12 cellular contexts compared by ENCODE assay signal in the genomic region with DNA sequence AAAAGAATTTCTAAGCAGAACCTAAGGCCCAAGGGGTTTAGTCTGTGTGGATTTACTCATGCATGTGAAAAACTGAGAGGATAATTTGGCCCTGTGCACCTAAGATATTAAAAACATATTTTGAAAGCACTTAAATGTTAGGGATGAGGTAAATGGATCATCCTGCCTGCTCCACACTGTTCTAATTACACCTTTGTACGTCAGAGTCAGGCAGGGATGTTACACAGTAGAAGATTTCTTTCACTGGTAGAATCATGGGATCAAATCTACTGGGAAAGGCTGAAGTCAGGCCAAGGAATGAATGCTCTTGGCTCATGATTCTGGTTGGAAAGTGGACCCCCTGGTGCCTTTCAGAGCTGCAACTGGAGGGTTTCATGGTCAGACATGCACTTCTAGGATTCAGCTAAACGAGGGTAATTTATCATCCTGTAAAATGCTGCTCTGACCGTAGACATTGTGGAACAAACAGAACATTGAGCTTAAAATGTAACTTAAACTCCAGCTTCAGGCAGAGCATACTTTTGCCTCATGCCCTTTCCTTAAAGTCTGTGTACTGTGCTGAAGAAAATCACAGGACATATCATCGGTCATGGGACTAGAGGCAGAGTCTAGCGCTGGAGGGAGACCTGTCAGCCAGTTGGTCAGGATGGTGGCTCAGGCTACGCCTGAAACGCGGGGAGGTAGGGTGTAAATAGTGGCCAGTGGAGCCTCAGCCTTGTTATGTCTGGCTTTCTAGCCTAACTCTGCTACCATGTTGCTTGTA. TPM values are rescaled to one million over a fixed set of nuclear protein-coding genes. Genes with fewer than 3 reads are reported as not detected.
DNase-seq lines count a peak whose midpoint lies in the region; ATAC-seq and TF ChIP-seq lines count a peak whose summit lies in the region.
"Had no signal": no experiment of that assay in that cellular context is flagged by ENCODE, and none has a peak within 500 bp of the region (broad histone marks: within the 10 kb centered on the region; RNA-seq: fewer than 3 reads in every experiment).

No MANE protein-coding gene starts in this region.

- BruUV-seq in mammary epithelial cell (replicated peaks; lab: Mats Ljungman, UMichigan) = no TSS peak

- DNase-seq in breast epithelium (ENCODE audit: low spot score in 2 of 2) (no peak), mammary epithelial cell (no peak), endothelial cell (ENCODE audit: low spot score) (no peak), neuronal stem cell (ENCODE audit: low spot score) (no peak), uterus (peak; percentile 35 to 43), C1 segment of cervical spinal cord (lab: John Stamatoyannopoulos, UW) (no peak)
- DNase-seq: activated CD4-positive, alpha-beta T cell treated with anti-CD3 and anti-CD28 coated beads, Interleukin-2, amount 10 ng/mL, durations not matched to agents 7 days and 5 days; activated naive CD4-positive, alpha-beta T cell; kidney glomerular epithelial cell; stimulated activated CD8-positive, alpha-beta memory T cell treated with anti-CD3 and anti-CD28 coated beads, Interleukin-4, amount 100 ng/mL, for 48 hours had no signal

- no peak overlapping the region for H2BK12ac ChIP-seq in neuronal stem cell (ENCODE audit: low read length)

- H2AFZ ChIP-seq in mammary epithelial cell (ENCODE audit: low read depth, low read length) = no peak overlapping the region
- H2AFZ ChIP-seq in neuronal stem cell (ENCODE audit: low read length) = peak overlapping the region; percentile 73

- intact Hi-C loops in breast epithelium (cut with DNase I; ENCODE audit: low total_unique reads) = no loop called here
- intact Hi-C loops in mammary epithelial cell (cut with micrococcal nuclease) = no loop called here
- intact Hi-C loops in uterus (cut with DNase I; ENCODE audit: low total_unique reads) = no loop called here

- H3K36me3 Mint-ChIP-seq in endothelial cell (ENCODE audit: low read depth, unreplicated experiment) = no peaks in the 10 kb centered on the region

- H4K91ac ChIP-seq in neuronal stem cell (ENCODE audit: low read depth, low read length, poor library complexity) = no peak overlapping the region

- no peak overlapping the region for H3K4ac ChIP-seq in neuronal stem cell (ENCODE audit: low read length)

- dilution Hi-C loops in mammary epithelial cell (cut with HindIII; ENCODE audit: low sequenced_read_pairs) = no loop called here

- H3K18ac ChIP-seq in neuronal stem cell (ENCODE audit: low read length) = no peak overlapping the region

- H3K4me2 ChIP-seq in mammary epithelial cell (ENCODE audit: insufficient read depth, low read depth, low read length) (no peak overlapping the region), neuronal stem cell (ENCODE audit: insufficient read depth, low read length, poor library complexity, severe bottlenecking) (no peak overlapping the region)

- H3K27me3 Mint-ChIP-seq in endothelial cell (ENCODE audit: unreplicated experiment) = no peaks in the 10 kb centered on the region
- H3K27me3 Mint-ChIP-seq: activated CD4-positive, alpha-beta T cell treated with anti-CD3 and anti-CD28 coated beads, Interleukin-2, amount 10 ng/mL, durations not matched to agents 7 days and 5 days had no signal

- H2BK120ac ChIP-seq in neuronal stem cell (ENCODE audit: low read depth, low read length) = no peak overlapping the region

- no peaks in the 10 kb centered on the region for H4K20me1 ChIP-seq in mammary epithelial cell (ENCODE audit: insufficient read depth, low read length)

- H3K4me3 ChIP-seq in breast epithelium (peak overlapping the region in 1 of 3 donors; percentile 16), mammary epithelial cell (replicated peaks in 1 of 3; ENCODE audit: insufficient read depth in 1 of 3, low read depth in 2 of 3, low read length in 3 of 3) (no peak overlapping the region), neuronal stem cell (ENCODE audit: low read length in 2 of 2) (no peak overlapping the region), uterus (no peak overlapping the region)

- no peaks in the 10 kb centered on the region for H3K9me3 ChIP-seq in breast epithelium
- H3K9me3 ChIP-seq in mammary epithelial cell (replicated peaks; ENCODE audit: insufficient read depth, low read length) = no peaks in the 10 kb centered on the region
- H3K9me3 ChIP-seq in neuronal stem cell (replicated peaks in 1 of 2; ENCODE audit: control insufficient read depth in 2 of 2, insufficient read depth in 1 of 2, low read depth in 1 of 2, low read length in 2 of 2) = peaks cover 0 to 2% of the 10 kb centered on the region in 2 donors
- no peaks in the 10 kb centered on the region for H3K9me3 ChIP-seq in uterus

- peaks cover 0 to 10% of the 10 kb centered on the region in 2 donors for H3K4me1 ChIP-seq in breast epithelium
- H3K4me1 ChIP-seq in mammary epithelial cell (ENCODE audit: insufficient read depth, low read length) = no peaks in the 10 kb centered on the region
- peaks cover 7 to 9% of the 10 kb centered on the region in 2 donors for H3K4me1 ChIP-seq in neuronal stem cell (ENCODE audit: control insufficient read depth in 2 of 2, insufficient read depth in 1 of 2, low read depth in 1 of 2, low read length in 2 of 2)
- peaks cover 0 to 7% of the 10 kb centered on the region in 2 donors for H3K4me1 ChIP-seq in uterus

- WGBS in mammary epithelial cell (ENCODE audit: low coverage, missing lambda C conversion rate) = 79% methylated on average over 8 of the region's 8 CpGs
- no CpG with 5 or more reads among the region's 8 CpGs for WGBS in neuronal stem cell (ENCODE audit: extremely low coverage in 2 of 2, insufficient read length in 2 of 2, insufficient replicate concordance in 1 of 2), 2 donors

- no peak overlapping the region for H3K23ac ChIP-seq in neuronal stem cell (ENCODE audit: low read depth, low read length, poor library complexity)

- no peak overlapping the region for H2BK15ac ChIP-seq in neuronal stem cell (ENCODE audit: low read length)

- no peak overlapping the region for H2BK5ac ChIP-seq in neuronal stem cell (ENCODE audit: low read length)

- H4K8ac ChIP-seq in neuronal stem cell (ENCODE audit: low read depth, low read length) = no peak overlapping the region

- H3K79me2 ChIP-seq in mammary epithelial cell (ENCODE audit: insufficient read depth, low read length) = no peaks in the 10 kb centered on the region

- ATAC-seq in HG03565 (IDR thresholded peaks at IDR 0.05; ENCODE audit: unreplicated experiment) (no peak), esophagus mucosa (no peak)

- H3K9me3 Mint-ChIP-seq in endothelial cell (ENCODE audit: unreplicated experiment) = no peaks in the 10 kb centered on the region
- H3K9me3 Mint-ChIP-seq: activated CD4-positive, alpha-beta T cell treated with anti-CD3 and anti-CD28 coated beads, Interleukin-2, amount 10 ng/mL, durations not matched to agents 7 days and 5 days had no signal

- no peak overlapping the region for H3K4me3 Mint-ChIP-seq in endothelial cell (ENCODE audit: unreplicated experiment)
- H3K4me3 Mint-ChIP-seq: activated CD4-positive, alpha-beta T cell treated with anti-CD3 and anti-CD28 coated beads, Interleukin-2, amount 10 ng/mL, durations not matched to agents 7 days and 5 days had no signal

- H3K9ac ChIP-seq in mammary epithelial cell (ENCODE audit: insufficient read depth, low read length) (no peak overlapping the region), neuronal stem cell (ENCODE audit: low read depth, low read length, poor library complexity) (no peak overlapping the region)

- in situ Hi-C loops in mammary epithelial cell (cut with MboI; ENCODE audit: low sequenced_read_pairs in 2 of 2) = no loop called here

- TF ChIP-seq CTCF in breast epithelium (IDR thresholded peaks at IDR 0.05) (no peak), mammary epithelial cell (conservative IDR thresholded peaks at IDR 0.05 in 1 of 2, IDR thresholded peaks at IDR 0.05 in 1 of 2; ENCODE audit: extremely low read depth in 1 of 2, insufficient read depth in 1 of 2, low read depth in 1 of 2, low read length in 2 of 2) (no peak), endothelial cell (IDR thresholded peaks at IDR 0.05; ENCODE audit: unreplicated experiment) (no peak), uterus (IDR thresholded peaks at IDR 0.05) (no peak)

- peak overlapping the region; percentile 71 for H3K27ac Mint-ChIP-seq in endothelial cell (ENCODE audit: unreplicated experiment)
- H3K27ac Mint-ChIP-seq: activated CD4-positive, alpha-beta T cell treated with anti-CD3 and anti-CD28 coated beads, Interleukin-2, amount 10 ng/mL, durations not matched to agents 7 days and 5 days had no signal

- H3K36me3 ChIP-seq in breast epithelium = no peaks in the 10 kb centered on the region
- H3K36me3 ChIP-seq in mammary epithelial cell (ENCODE audit: insufficient read depth, low read length) = no peaks in the 10 kb centered on the region
- no peaks in the 10 kb centered on the region for H3K36me3 ChIP-seq in neuronal stem cell (replicated peaks in 1 of 2; ENCODE audit: control insufficient read depth in 2 of 2, insufficient read depth in 2 of 2, low read length in 2 of 2)
- no peaks in the 10 kb centered on the region for H3K36me3 ChIP-seq in uterus

- H3K79me1 ChIP-seq in neuronal stem cell (ENCODE audit: low read depth, low read length) = no peaks in the 10 kb centered on the region

- no peak overlapping the region for H2AK5ac ChIP-seq in neuronal stem cell (ENCODE audit: low read depth, low read length)

- H3K27ac ChIP-seq in breast epithelium (peak overlapping the region; percentile 83 to 93), mammary epithelial cell (ENCODE audit: insufficient read depth, low read depth, low read length) (no peak overlapping the region), neuronal stem cell (replicated peaks; ENCODE audit: low read length) (no peak overlapping the region), uterus (peak overlapping the region; percentile 83 to 97)

- H3K27me3 ChIP-seq in breast epithelium (no peaks in the 10 kb centered on the region), mammary epithelial cell (ENCODE audit: insufficient read depth, low read length) (no peaks in the 10 kb centered on the region), neuronal stem cell (ENCODE audit: control insufficient read depth in 3 of 3, insufficient read depth in 3 of 3, low read depth in 1 of 3, low read length in 3 of 3) (no peaks in the 10 kb centered on the region), uterus (no peaks in the 10 kb centered on the region)

- H3K4me1 Mint-ChIP-seq in endothelial cell (ENCODE audit: unreplicated experiment) = no peaks in the 10 kb centered on the region
- H3K4me1 Mint-ChIP-seq: activated CD4-positive, alpha-beta T cell treated with anti-CD3 and anti-CD28 coated beads, Interleukin-2, amount 10 ng/mL, durations not matched to agents 7 days and 5 days had no signal

- TF ChIP-seq POLR2A in breast epithelium (IDR thresholded peaks at IDR 0.05) = no peak
- no peak for TF ChIP-seq POLR2A in uterus (IDR thresholded peaks at IDR 0.05)

- CTCF ChIA-PET in mammary epithelial cell (lab: Charles Lee; ENCODE audit: low non-redundant PET) = no interaction called here

- H3K14ac ChIP-seq in neuronal stem cell (ENCODE audit: low read length) = no peak overlapping the region

RNA-seq across cellular contexts. Expression of a gene that starts 4.8 kb away (rescaled TPM):
- total RNA-seq in breast epithelium (10 to 100 TPM in 1 of 3 donors, 1 to 10 TPM in 2; 5.0 to 26.2 (median 9.3) TPM), mammary epithelial cell (under 1 TPM; 0.33 to 0.71 TPM), endothelial cell (ENCODE audit: unreplicated experiment) (0.46 TPM), uterus (10 to 100 TPM in 3 of 4 donors, 1 to 10 TPM in 1; 9.8 to 52.8 (median 25.4) TPM), esophagus mucosa (0.12 TPM)
- polyA plus RNA-seq in mammary epithelial cell = 0.25 TPM
- polyA minus RNA-seq in mammary epithelial cell = not detected
- polyA plus RNA-seq in neuronal stem cell (2013, experiment 1 of 2) = not detected
- not detected for polyA plus RNA-seq in neuronal stem cell (2013, experiment 2 of 2)
- total RNA-seq: activated CD4-positive, alpha-beta T cell treated with anti-CD3 and anti-CD28 coated beads, Interleukin-2, amount 10 ng/mL, durations not matched to agents 7 days and 5 days had no signal

Comparison
In these comparisons a context has a peak if more than half of its experiments do, and no peak if none do; other contexts are left out.
1. H3K27ac ChIP-seq: peak in breast epithelium (2 of 2) and uterus (2 of 2); none in mammary epithelial cell (single experiment) and neuronal stem cell (single experiment).
2. DNase-seq: peak in uterus (2 of 2); none in breast epithelium (0 of 2), mammary epithelial cell (single experiment), endothelial cell (single experiment), neuronal stem cell (single experiment) and C1 segment of cervical spinal cord (0 of 14).